Comparison of ENCODE assay signal across 21 cellular contexts in the genomic region with DNA sequence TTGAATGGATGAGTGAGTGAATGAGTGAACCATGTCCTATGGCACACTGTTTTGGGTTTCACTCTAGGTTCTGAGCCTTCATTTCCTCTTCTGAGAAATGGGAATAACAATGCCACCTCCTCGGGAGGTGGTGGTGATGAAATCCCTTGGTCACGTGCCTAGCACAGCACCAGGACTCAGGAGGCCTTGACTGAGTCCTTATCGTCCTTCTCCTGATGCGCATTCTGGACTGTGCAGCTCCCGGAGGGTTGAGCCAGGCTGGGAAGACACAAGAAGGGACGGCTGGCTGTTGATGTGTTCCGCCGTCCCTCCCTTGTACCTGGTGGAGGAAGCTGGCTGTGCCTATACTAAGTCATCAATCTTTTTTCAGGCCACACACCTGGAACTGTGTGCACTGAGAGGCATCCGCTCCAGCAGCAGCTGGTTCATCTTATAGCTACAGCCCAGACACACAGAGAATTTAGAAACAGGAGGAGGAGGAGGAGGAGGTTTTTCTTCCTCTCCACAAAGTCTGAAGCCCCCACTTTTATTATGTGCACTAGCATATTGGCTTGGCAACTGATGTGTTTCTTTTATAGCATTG.
A peak's percentile ranks its signal among the peaks of the same experiment; 100 is the strongest.
DNase-seq lines count a peak whose midpoint lies in the region; ATAC-seq, FAIRE-seq and TF ChIP-seq lines count a peak whose summit lies in the region.
"Had no signal": no experiment of that assay in that cellular context is flagged by ENCODE, and none has a peak within 500 bp of the region (broad histone marks: within the 10 kb centered on the region; RNA-seq: fewer than 3 reads in every experiment).

No MANE protein-coding gene starts in this region.

- no peak overlapping the region for H2AFZ ChIP-seq in K562 (ENCODE audit: low read depth, low read length)

- H3K9me3 ChIP-seq in left ventricle myocardium inferior (replicated peaks) (no peaks in the 10 kb centered on the region), K562 (replicated peaks; ENCODE audit: control insufficient read depth, insufficient read depth, low read depth, low read length) (0 out of 2 replicates have a peak, but pooled peaks cover 3% of the 10 kb centered on the region)
- H3K9me3 ChIP-seq: HAP-1 had no signal

- ATAC-seq in left ventricle myocardium superior, result no peak
- ATAC-seq in K562, result peak; percentile 32; the same call in 1 of the 3 replicates

- no peaks in the 10 kb centered on the region for H3K9me1 ChIP-seq in K562 (ENCODE audit: control insufficient read depth, insufficient read depth, low read length)

- no peaks in the 10 kb centered on the region for H3K36me3 ChIP-seq in left ventricle myocardium inferior
- no peaks in the 10 kb centered on the region for H3K36me3 ChIP-seq in K562 (ENCODE audit: control insufficient read depth, insufficient read depth, low read length)
- H3K36me3 ChIP-seq: HAP-1 had no signal

- H3K27ac ChIP-seq in left ventricle myocardium inferior (replicated peaks) (peak overlapping the region; percentile 78), K562 (ENCODE audit: extremely low read depth, low read depth, low read length) (no peak overlapping the region)

- H3K27me3 ChIP-seq in left ventricle myocardium inferior (ENCODE audit: low read depth) (no peaks in the 10 kb centered on the region), K562 (ENCODE audit: control insufficient read depth in 2 of 2, insufficient read depth in 2 of 2, low read length in 2 of 2) (no peaks in the 10 kb centered on the region)

- TF ChIP-seq EP300 in K562 (IDR thresholded peaks at IDR 0.05; ENCODE audit: low read length), result no peak

- no peak for TF ChIP-seq RAD21 in K562 (CRISPR knock-in tag; conservative IDR thresholded peaks at IDR 0.05 in 1 of 2, IDR thresholded peaks at IDR 0.05 in 1 of 2)

- POLR2A ChIA-PET in K562 (lab: Yijun Ruan, JAX), result no interaction called here

- H3K4me1 ChIP-seq in left ventricle myocardium inferior (peaks cover 31% of the 10 kb centered on the region), K562 (replicated peaks in 1 of 2; ENCODE audit: control insufficient read depth in 2 of 2, insufficient read depth in 2 of 2, low read length in 2 of 2) (no peaks in the 10 kb centered on the region)
- H3K4me1 ChIP-seq: HAP-1 had no signal

- H4K20me1 ChIP-seq in K562 (replicated peaks; ENCODE audit: control insufficient read depth, insufficient read depth, low read length), result no peaks in the 10 kb centered on the region

- in situ Hi-C loops in K562 (cut with MboI), result no loop called here

- CTCF ChIA-PET in K562 (lab: Yijun Ruan, JAX; ENCODE audit: low intra/inter-chr PET ratio), result no interaction called here

- H3K4me3 ChIP-seq in left ventricle myocardium inferior (no peak overlapping the region), K562 (no peak overlapping the region)
- H3K4me3 ChIP-seq: HAP-1 had no signal

- under 1% methylated on average over 9 of the region's 9 CpGs for WGBS in K562 (ENCODE audit: insufficient coverage, low coverage, missing lambda C conversion rate)

- H3K4me2 ChIP-seq in K562 (ENCODE audit: insufficient read depth, low read length), result no peak overlapping the region

- no peak for FAIRE-seq in K562 (lab: Jason Lieb, UNC)
- FAIRE-seq: A204.1 had no signal

- TF ChIP-seq CTCF in left ventricle myocardium inferior (IDR thresholded peaks at IDR 0.05; ENCODE audit: borderline replicate concordance) (no peak), K562 (IDR thresholded peaks at IDR 0.05 in 2 of 3, conservative IDR thresholded peaks at IDR 0.05 in 1 of 3; ENCODE audit: insufficient read depth in 2 of 3, low read depth in 1 of 3, low read length in 3 of 3) (no peak)

- no peaks in the 10 kb centered on the region for H3K79me2 ChIP-seq in K562 (ENCODE audit: control insufficient read depth, insufficient read depth, low read length)

- intact Hi-C loops in left ventricle myocardium inferior (cut with micrococcal nuclease) (no loop called here), left ventricle myocardium superior (cut with micrococcal nuclease) (no loop called here), K562 (cut with micrococcal nuclease) (no loop called here)

- DNase-seq in left ventricle myocardium inferior (no peak), left ventricle myocardium superior (no peak), K562 (ENCODE audit: extremely low read depth in 1 of 4, low spot score in 3 of 4) (no peak), left kidney (ENCODE audit: low read depth, low spot score) (peak; percentile 57), GM19238 (ENCODE audit: insufficient read length, low spot score) (no peak), pons (ENCODE audit: low spot score) (no peak), NCI-H524 treated with DMSO at 0.1 percent for 48 hours (lab: John Stamatoyannopoulos, UW) (no peak), globus pallidus (ENCODE audit: low spot score) (no peak)
- DNase-seq: GF-D8; KG1; NCI-H1105; NCI-H146; NCI-H2029; NCI-H2227 treated with DMSO at 0.1 percent for 48 hours; NCI-H510A; NCI-H774; NK-92 treated with Interleukin-12 subunit alpha and Interleukin-12 subunit beta, amount 100 ng/mL, for 24 hours; OCI-M1; SHP77 had no signal

- no peak for TF ChIP-seq POLR2A in K562 (conservative IDR thresholded peaks at IDR 0.05)

- no peak overlapping the region for H3K9ac ChIP-seq in K562 (ENCODE audit: insufficient read depth in 1 of 2, low read depth in 2 of 2, low read length in 2 of 2)

- no TSS peak for BruUV-seq in K562 (replicated peaks; lab: Mats Ljungman, UMichigan)

TF ChIP-seq in K562, 482 proteins besides CTCF, POLR2A, EP300 and RAD21 (continues in another document):
- TF ChIP-seq ZKSCAN1 (IDR thresholded peaks at IDR 0.05; ENCODE audit: low read depth, low read length), result no peak
- no peak for TF ChIP-seq HDAC6 (IDR thresholded peaks at IDR 0.05; ENCODE audit: low read depth, low read length)
- no peak for TF ChIP-seq CHD2 (IDR thresholded peaks at IDR 0.05; ENCODE audit: low read depth, low read length)
- TF ChIP-seq USF2 (CRISPR knock-in tag; IDR thresholded peaks at IDR 0.05), result peak; percentile 67
- 0 out of 2 replicates have a peak, but pooled peaks have one; percentile 18 for TF ChIP-seq BHLHE40 (IDR thresholded peaks at IDR 0.05; ENCODE audit: low read length)
- no peak for TF ChIP-seq ZBED1 (IDR thresholded peaks at IDR 0.05)
- no peak for TF ChIP-seq LCOR (CRISPR knock-in tag; IDR thresholded peaks at IDR 0.05)
- no peak for TF ChIP-seq POLR2G (IDR thresholded peaks at IDR 0.05; ENCODE audit: low read depth, low read length)
- no peak for TF ChIP-seq ARID3B (CRISPR knock-in tag; IDR thresholded peaks at IDR 0.05; ENCODE audit: borderline replicate concordance)
- no peak for TF ChIP-seq SIN3A (IDR thresholded peaks at IDR 0.05; ENCODE audit: borderline replicate concordance in 2 of 2, control insufficient read depth in 1 of 2, low read depth in 2 of 2, low read length in 2 of 2)
- TF ChIP-seq, protein P1, sequence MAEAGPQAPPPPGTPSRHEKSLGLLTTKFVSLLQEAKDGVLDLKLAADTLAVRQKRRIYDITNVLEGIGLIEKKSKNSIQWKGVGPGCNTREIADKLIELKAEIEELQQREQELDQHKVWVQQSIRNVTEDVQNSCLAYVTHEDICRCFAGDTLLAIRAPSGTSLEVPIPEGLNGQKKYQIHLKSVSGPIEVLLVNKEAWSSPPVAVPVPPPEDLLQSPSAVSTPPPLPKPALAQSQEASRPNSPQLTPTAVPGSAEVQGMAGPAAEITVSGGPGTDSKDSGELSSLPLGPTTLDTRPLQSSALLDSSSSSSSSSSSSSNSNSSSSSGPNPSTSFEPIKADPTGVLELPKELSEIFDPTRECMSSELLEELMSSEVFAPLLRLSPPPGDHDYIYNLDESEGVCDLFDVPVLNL (CRISPR knock-in tag; IDR thresholded peaks at IDR 0.05; ENCODE audit: low read depth), result no peak
- TF ChIP-seq ZNF780A (CRISPR knock-in tag; IDR thresholded peaks at IDR 0.05), result no peak
